ENCODE assay signal across 6 cellular contexts in the genomic region with DNA sequence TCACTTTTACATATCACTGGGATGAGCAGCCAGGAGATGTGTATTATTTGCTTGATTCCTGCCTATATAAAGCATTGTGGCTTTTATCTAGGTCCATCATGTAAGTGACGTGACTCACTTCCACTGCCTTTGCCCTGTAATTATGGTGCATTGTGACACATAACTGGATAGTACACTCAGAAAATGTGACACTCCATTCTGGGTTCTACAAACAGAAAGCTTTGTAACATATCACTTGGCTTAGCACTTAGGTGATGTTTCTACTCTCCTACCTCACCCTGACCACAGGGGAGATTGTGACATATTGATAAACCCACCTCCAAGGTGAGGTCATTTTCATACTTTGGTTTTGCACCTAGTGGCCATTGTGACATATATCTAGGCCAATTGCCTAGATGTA. TPM values are rescaled to one million over a fixed set of nuclear protein-coding genes. Genes with fewer than 3 reads are reported as not detected.
"Had no signal": no experiment of that assay in that cellular context is flagged by ENCODE, and none has a peak within 500 bp of the region (broad histone marks: within the 10 kb centered on the region; RNA-seq: fewer than 3 reads in every experiment).

No MANE protein-coding gene starts in this region.

RNA-seq across cellular contexts. Expression of gene BPY2B, which starts 21.8 kb away (rescaled TPM):
- total RNA-seq: GM23338, H1, H9, HT-29, IMR-90, K562 had no signal
